In genomic region chr19:41399091-41399490, GRCh38 we compare ENCODE assay signal across 1 cellular context.
TF ChIP-seq lines count a peak whose summit lies in the region.

No MANE protein-coding gene starts in this region.

TF ChIP-seq in HCT116, 20 proteins besides CTCF, POLR2A, EP300 and RAD21 (continued from another document):
- TF ChIP-seq REST (IDR thresholded peaks at IDR 0.05; ENCODE audit: low read depth) (no peak), ATF3 (IDR thresholded peaks at IDR 0.05) (no peak), CBX3 (IDR thresholded peaks at IDR 0.05; ENCODE audit: low read depth) (no peak), ELF1 (IDR thresholded peaks at IDR 0.05; ENCODE audit: borderline replicate concordance, low read depth) (no peak), ZFX (IDR thresholded peaks at IDR 0.05) (no peak), EZH2 (IDR thresholded peaks at IDR 0.05) (no peak), EZH2phosphoT487 (IDR thresholded peaks at IDR 0.05; ENCODE audit: borderline replicate concordance) (no peak), JUND (IDR thresholded peaks at IDR 0.05) (no peak), EGR1 (IDR thresholded peaks at IDR 0.05; ENCODE audit: low read depth) (no peak), YY1 (IDR thresholded peaks at IDR 0.05; ENCODE audit: extremely low read depth, insufficient replicate concordance, low read depth, low read length) (no peak), CEBPB (IDR thresholded peaks at IDR 0.05; ENCODE audit: low read depth) (no peak)
- TF ChIP-seq, protein P1, sequence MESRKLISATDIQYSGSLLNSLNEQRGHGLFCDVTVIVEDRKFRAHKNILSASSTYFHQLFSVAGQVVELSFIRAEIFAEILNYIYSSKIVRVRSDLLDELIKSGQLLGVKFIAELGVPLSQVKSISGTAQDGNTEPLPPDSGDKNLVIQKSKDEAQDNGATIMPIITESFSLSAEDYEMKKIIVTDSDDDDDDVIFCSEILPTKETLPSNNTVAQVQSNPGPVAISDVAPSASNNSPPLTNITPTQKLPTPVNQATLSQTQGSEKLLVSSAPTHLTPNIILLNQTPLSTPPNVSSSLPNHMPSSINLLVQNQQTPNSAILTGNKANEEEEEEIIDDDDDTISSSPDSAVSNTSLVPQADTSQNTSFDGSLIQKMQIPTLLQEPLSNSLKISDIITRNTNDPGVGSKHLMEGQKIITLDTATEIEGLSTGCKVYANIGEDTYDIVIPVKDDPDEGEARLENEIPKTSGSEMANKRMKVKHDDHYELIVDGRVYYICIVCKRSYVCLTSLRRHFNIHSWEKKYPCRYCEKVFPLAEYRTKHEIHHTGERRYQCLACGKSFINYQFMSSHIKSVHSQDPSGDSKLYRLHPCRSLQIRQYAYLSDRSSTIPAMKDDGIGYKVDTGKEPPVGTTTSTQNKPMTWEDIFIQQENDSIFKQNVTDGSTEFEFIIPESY (IDR thresholded peaks at IDR 0.05; ENCODE audit: extremely low read depth, insufficient replicate concordance, low read length) = no peak
